8 cellular contexts compared by ENCODE assay signal in the genomic region with DNA sequence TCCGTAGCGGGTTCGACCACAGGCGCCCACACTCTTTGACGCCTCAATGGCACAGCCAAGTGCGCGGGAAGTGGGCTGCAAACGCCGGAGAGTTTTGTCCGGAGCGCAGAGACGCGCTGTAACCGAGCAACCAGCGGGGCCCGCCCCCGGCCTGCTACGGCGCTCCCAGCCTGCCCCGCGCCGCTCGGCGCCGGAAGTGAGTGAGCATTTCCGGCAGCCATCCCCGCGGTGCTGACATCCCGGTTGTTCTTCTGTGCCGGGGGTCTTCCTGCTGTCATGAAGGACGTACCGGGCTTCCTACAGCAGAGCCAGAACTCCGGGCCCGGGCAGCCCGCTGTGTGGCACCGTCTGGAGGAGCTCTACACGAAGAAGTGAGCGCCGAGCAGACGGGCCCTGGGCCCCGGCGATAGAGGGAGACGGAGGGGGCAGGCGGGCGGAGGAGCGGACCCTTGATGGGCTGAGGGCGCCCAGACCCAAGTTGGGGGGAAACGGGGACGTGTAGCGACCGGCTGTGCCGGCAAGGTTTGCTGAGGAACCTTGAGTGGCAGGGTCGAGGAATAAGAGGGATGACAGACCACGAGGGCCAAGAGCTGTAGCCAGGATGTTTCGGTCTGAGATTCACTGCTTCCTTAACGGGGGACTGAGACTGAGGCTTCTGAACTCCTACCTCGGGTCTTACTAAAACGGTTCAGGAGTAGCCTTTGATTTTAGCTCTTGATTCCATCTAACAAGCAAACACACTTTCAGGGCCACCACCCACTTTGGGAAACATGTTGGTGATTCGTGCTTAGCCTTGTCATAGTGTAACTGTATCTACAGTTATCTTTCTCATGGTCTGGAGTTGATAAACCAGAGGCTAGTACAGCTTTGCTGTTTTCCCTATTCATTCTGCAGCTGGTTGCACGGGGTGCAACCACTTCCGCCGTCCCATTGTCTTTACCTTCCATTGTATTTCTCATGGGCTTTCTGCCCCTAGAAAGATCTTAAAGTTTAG. TPM values are rescaled to one million over a fixed set of nuclear protein-coding genes. Genes with fewer than 3 reads are reported as not detected.
DNase-seq lines count a peak whose midpoint lies in the region; ATAC-seq and TF ChIP-seq lines count a peak whose summit lies in the region.

A gene (plus strand): TSS at position 203 of the 994 bp plus-strand sequence. CDS start 74 bp downstream, at position 277.

- H2AFZ ChIP-seq in OCI-LY3 (ENCODE audit: low read depth, low read length): peak within 1 kb of the TSS; percentile 97

- ATAC-seq in GM19463 (IDR thresholded peaks at IDR 0.05; ENCODE audit: unreplicated experiment): peak; percentile 87

- peaks cover 9% of the 10 kb centered on the region for H3K36me3 ChIP-seq in OCI-LY3 (replicated peaks; ENCODE audit: low read depth, low read length)
- H3K36me3 ChIP-seq in esophagus (ENCODE audit: control insufficient read depth in 2 of 2, insufficient read depth in 2 of 2, low read length in 1 of 2): peaks cover 0 to 8% of the 10 kb centered on the region in 2 donors
- no peaks in the 10 kb centered on the region for H3K36me3 ChIP-seq in mucosa of stomach (ENCODE audit: control insufficient read depth, insufficient read depth, low read length)

- peak within 1 kb of the TSS; percentile 99 for H3K4me3 ChIP-seq in OCI-LY3 (ENCODE audit: low read length)
- H3K4me3 ChIP-seq in esophagus (ENCODE audit: low read depth in 1 of 2, low read length in 2 of 2): peak within 1 kb of the TSS; percentile 96 to 99
- H3K4me3 ChIP-seq in mucosa of stomach (ENCODE audit: low read length): peak within 1 kb of the TSS; percentile 100

- peaks cover 15% of the 10 kb centered on the region for H3K4me1 ChIP-seq in OCI-LY3 (ENCODE audit: low read length)
- H3K4me1 ChIP-seq in esophagus (ENCODE audit: control insufficient read depth in 2 of 2, insufficient read depth in 2 of 2, low read length in 1 of 2): no peaks in the 10 kb centered on the region
- peaks cover 14% of the 10 kb centered on the region for H3K4me1 ChIP-seq in mucosa of stomach (ENCODE audit: control insufficient read depth, insufficient read depth, low read length)

- H3K9me3 ChIP-seq in OCI-LY3 (ENCODE audit: insufficient read depth, low read length): no peaks in the 10 kb centered on the region
- H3K9me3 ChIP-seq in esophagus (ENCODE audit: control insufficient read depth in 2 of 2, insufficient read depth in 1 of 2, low read depth in 1 of 2, low read length in 1 of 2): no peaks in the 10 kb centered on the region
- H3K9me3 ChIP-seq in mucosa of stomach (ENCODE audit: control insufficient read depth, low read length): no peaks in the 10 kb centered on the region

- H3K27ac ChIP-seq in OCI-LY3 (ENCODE audit: low read length): peak within 1 kb of the TSS; percentile 93
- peak within 1 kb of the TSS; percentile 95 to 99 for H3K27ac ChIP-seq in esophagus (ENCODE audit: low read depth in 2 of 2, low read length in 1 of 2)

- TF ChIP-seq CTCF in OCI-LY3 (IDR thresholded peaks at IDR 0.05; ENCODE audit: low read depth, low read length): no peak

- DNase-seq in COR-L47 (lab: John Stamatoyannopoulos, UW) (peak; percentile 79), HT-29 (ENCODE audit: low spot score) (peak; percentile 92)
- peak; percentile 90 for DNase-seq in activated T-cell treated with anti-CD3 and anti-CD28 coated beads, Interleukin-2, amount 50 U/mL, for 1 hour
- DNase-seq in stimulated activated CD8-positive, alpha-beta memory T cell treated with anti-CD3 and anti-CD28 coated beads, Interleukin-7, amount 100 ng/mL, for 1 hour (ENCODE audit: low read depth in 2 of 2): peak; percentile 69 to 76

- peak within 1 kb of the TSS; percentile 99 for H3K9ac ChIP-seq in OCI-LY3 (ENCODE audit: low read length)
- peak within 1 kb of the TSS; percentile 79 for H3K9ac ChIP-seq in mucosa of stomach (ENCODE audit: low read length)

- WGBS in esophagus, 2 donors: 1% methylated on average over 62 of the region's 62 CpGs

- H4K20me1 ChIP-seq in OCI-LY3 (ENCODE audit: insufficient read depth, low read length): peaks cover 4% of the 10 kb centered on the region; the same call in 1 of the 2 replicates

- peaks cover 54% of the 10 kb centered on the region for H3K79me2 ChIP-seq in OCI-LY3 (ENCODE audit: low read length)

- H3K4me2 ChIP-seq in OCI-LY3 (ENCODE audit: low read length): peak within 1 kb of the TSS; percentile 94

- H3K27me3 ChIP-seq in OCI-LY3 (ENCODE audit: low read depth, low read length) (no peaks in the 10 kb centered on the region), esophagus (ENCODE audit: control insufficient read depth in 1 of 2, insufficient read depth in 2 of 2, low read length in 2 of 2) (no peaks in the 10 kb centered on the region), mucosa of stomach (ENCODE audit: control insufficient read depth, insufficient read depth, low read length) (no peaks in the 10 kb centered on the region)

RNA-seq across cellular contexts. Expression of the gene that starts here (rescaled TPM):
- total RNA-seq in HT-29 (2014; rRNA removed; shearing (Covaris generic)): 235 TPM in 2 replicates
- polyA plus RNA-seq in esophagus: 10 to 100 TPM; 90.8 to 98.2 TPM

Comparison
In these comparisons a context has a peak if more than half of its experiments do, and no peak if none do; other contexts are left out.
1. Peak in every context shown above with its lines: DNase-seq, ATAC-seq, H3K4me3 ChIP-seq and H3K27ac ChIP-seq.